In genomic region chr5:111758284-111758628, GRCh38 we compare ENCODE assay signal across 8 cellular contexts. TPM values are rescaled to one million over a fixed set of nuclear protein-coding genes. Genes with fewer than 3 reads are reported as not detected.
DNase-seq lines count a peak whose midpoint lies in the region; ATAC-seq, FAIRE-seq and TF ChIP-seq lines count a peak whose summit lies in the region.

No MANE protein-coding gene starts in this region.

- no peak for ATAC-seq in left ventricle myocardium superior
- ATAC-seq in GM21737 (IDR thresholded peaks at IDR 0.05; ENCODE audit: unreplicated experiment), result no peak

- H3K4me3 ChIP-seq in left ventricle myocardium inferior (peak overlapping the region; percentile 80), bronchial epithelial cell (ENCODE audit: low read depth, low read length) (peak overlapping the region; percentile 55), mononuclear cell (ENCODE audit: low read length) (peak overlapping the region; percentile 57), vagina (peak overlapping the region; percentile 55 to 59)

- DNase-seq in left ventricle myocardium inferior (no peak), left ventricle myocardium superior (no peak), bronchial epithelial cell (ENCODE audit: low read depth) (no peak), vagina (ENCODE audit: extremely low spot score in 2 of 2) (no peak), dermis blood vessel endothelial cell (no peak)
- DNase-seq in activated CD4-positive, CD25-positive, alpha-beta regulatory T cell treated with anti-CD3 and anti-CD28 coated beads, Interleukin-2, amount 50 U/mL, for 72 hours, result no peak

- H3K4me1 ChIP-seq in left ventricle myocardium inferior (peaks cover 44% of the 10 kb centered on the region), mononuclear cell (ENCODE audit: insufficient read depth, low read length) (peaks cover 12% of the 10 kb centered on the region), vagina (peaks cover 16% of the 10 kb centered on the region)

- H3K27ac ChIP-seq in left ventricle myocardium inferior (replicated peaks) (peak overlapping the region; percentile 97), vagina (peak overlapping the region; percentile 87)

- intact Hi-C loops in left ventricle myocardium inferior (cut with micrococcal nuclease), result loop anchor here (5.0 kb wide), 1 partner anchor 206 kb away; no protein-coding TSS in a partner anchor
- intact Hi-C loops in left ventricle myocardium superior (cut with micrococcal nuclease), result loop anchor here (10.0 kb wide), 1 partner anchor 213 kb away; no protein-coding TSS in a partner anchor
- intact Hi-C loops in vagina (cut with DNase I), result no loop called here

- no peak for FAIRE-seq in bronchial epithelial cell (lab: Jason Lieb, UNC)

- no peaks in the 10 kb centered on the region for H3K9me3 ChIP-seq in left ventricle myocardium inferior (replicated peaks)
- no peaks in the 10 kb centered on the region for H3K9me3 ChIP-seq in mononuclear cell (ENCODE audit: low read depth, low read length)
- no peaks in the 10 kb centered on the region for H3K9me3 ChIP-seq in vagina

- H3K36me3 ChIP-seq in left ventricle myocardium inferior (no peaks in the 10 kb centered on the region), bronchial epithelial cell (ENCODE audit: control insufficient read depth, insufficient read depth, low read length) (no peaks in the 10 kb centered on the region), vagina (no peaks in the 10 kb centered on the region)

- no peak for TF ChIP-seq CTCF in left ventricle myocardium inferior (IDR thresholded peaks at IDR 0.05; ENCODE audit: borderline replicate concordance)
- no peak for TF ChIP-seq CTCF in bronchial epithelial cell (IDR thresholded peaks at IDR 0.05; ENCODE audit: insufficient read depth, low read length, severe bottlenecking)
- no peak for TF ChIP-seq CTCF in vagina (IDR thresholded peaks at IDR 0.05)

- TF ChIP-seq POLR2A in vagina (IDR thresholded peaks at IDR 0.05), result no peak

- H3K27me3 ChIP-seq in left ventricle myocardium inferior (ENCODE audit: low read depth), result no peaks in the 10 kb centered on the region
- H3K27me3 ChIP-seq in bronchial epithelial cell (ENCODE audit: control insufficient read depth, insufficient read depth, low read length), result no peaks in the 10 kb centered on the region
- H3K27me3 ChIP-seq in mononuclear cell (ENCODE audit: insufficient read depth, low read length), result no peaks in the 10 kb centered on the region
- H3K27me3 ChIP-seq in vagina, result no peaks in the 10 kb centered on the region

RNA-seq across cellular contexts. Expression of gene NREP, which starts 1.3 kb away (rescaled TPM):
- total RNA-seq in left ventricle myocardium inferior (27.5 TPM), left ventricle myocardium superior (38.6 TPM), bronchial epithelial cell (2.3 and 5.0 TPM in 2 replicates), mononuclear cell (6.1 TPM), vagina (6.1 TPM), dermis blood vessel endothelial cell (24.9 and 39.0 TPM in 2 replicates)
